ENCODE assay signal across 1 cellular context in the genomic region with DNA sequence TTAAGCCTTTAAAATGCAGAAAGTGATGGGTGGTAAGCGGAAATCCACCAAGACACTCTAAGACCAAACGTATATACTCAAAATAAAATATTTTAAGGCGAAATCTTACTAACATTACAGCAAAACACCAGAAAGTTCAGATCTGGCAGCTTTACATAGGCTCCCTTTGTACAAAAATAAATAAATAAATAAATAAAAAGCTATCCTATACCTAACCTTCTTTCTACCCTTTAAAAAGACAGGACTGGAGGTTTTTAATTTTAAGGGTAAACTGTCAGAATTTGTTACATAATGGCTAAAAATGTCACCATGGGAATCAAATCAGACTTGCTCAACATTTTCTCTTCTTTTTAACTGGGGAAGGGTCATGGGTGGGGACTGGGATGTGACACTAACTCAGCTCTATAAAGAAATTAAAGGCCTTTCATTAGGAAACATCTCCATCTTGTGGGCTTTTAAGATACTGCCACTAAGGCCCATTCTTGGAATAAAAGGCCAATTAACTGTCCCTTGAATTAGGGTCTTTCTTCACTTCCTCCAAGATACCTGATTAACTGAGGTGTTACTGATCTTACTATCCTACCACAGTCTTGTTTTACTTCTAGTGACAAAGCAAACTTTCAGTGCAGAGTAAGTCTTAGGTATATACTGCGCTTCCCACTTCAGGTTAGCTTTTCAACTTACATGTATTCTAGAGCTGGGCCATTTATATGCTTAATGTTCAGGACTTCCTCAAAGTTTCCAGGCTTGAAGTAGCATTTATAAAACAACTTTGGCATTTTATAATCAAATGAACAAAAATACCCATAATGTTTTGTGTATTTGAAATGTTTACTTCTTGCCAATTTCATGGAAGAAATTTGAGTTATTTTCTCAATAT.
TF ChIP-seq lines count a peak whose summit lies in the region.

No MANE protein-coding gene starts in this region.

TF ChIP-seq in endothelial cell of umbilical vein, 7 proteins besides CTCF, POLR2A, EP300 and RAD21 (continued from another document):
- no peak for TF ChIP-seq MYC (IDR thresholded peaks at IDR 0.05; ENCODE audit: low read depth, low read length)
- no peak for TF ChIP-seq JUN (IDR thresholded peaks at IDR 0.05; ENCODE audit: borderline replicate concordance, insufficient read depth, insufficient read length, low read depth)
